Comparison of ENCODE assay signal across 14 cellular contexts in genomic region chr1:35449334-35450008, GRCh38.
DNase-seq lines count a peak whose midpoint lies in the region; ATAC-seq lines count a peak whose summit lies in the region.
"Had no signal": no experiment of that assay in that cellular context is flagged by ENCODE, and none has a peak within 500 bp of the region (broad histone marks: within the 10 kb centered on the region; RNA-seq: fewer than 3 reads in every experiment).

No MANE protein-coding gene starts in this region.

- H3K4me1 ChIP-seq in right cardiac atrium (ENCODE audit: control insufficient read depth, insufficient read depth, low read length): peaks cover 10% of the 10 kb centered on the region

- intact Hi-C loops in right cardiac atrium (cut with DNase I): loop anchor here (2.0 to 10.0 kb wide), 6 partner anchors 93 to 278 kb away; no protein-coding TSS in a partner anchor
- intact Hi-C loops in Right ventricle myocardium inferior (cut with DNase I): loop anchor here (5.0 kb wide), 2 partner anchors 93 to 278 kb away; no protein-coding TSS in a partner anchor

- H3K27me3 Mint-ChIP-seq in activated CD4-positive, alpha-beta T cell treated with anti-CD3 and anti-CD28 coated beads, Interleukin-2, amount 10 ng/mL, durations not matched to agents 7 days and 5 days: no peaks in the 10 kb centered on the region

- H3K4me3 Mint-ChIP-seq in activated CD4-positive, alpha-beta T cell treated with anti-CD3 and anti-CD28 coated beads, Interleukin-2, amount 10 ng/mL, durations not matched to agents 7 days and 5 days: no peak overlapping the region

- CTCF ChIA-PET in activated CD4-positive, alpha-beta T cell treated with anti-CD3 and anti-CD28 coated beads, Interleukin-2, amount 10 ng/mL, durations not matched to agents 7 days and 5 days (lab: Charles Lee): interaction anchor here (1.0 to 3.9 kb wide), 4 partner anchors 8 to 108 kb away, joined by 3 to 37 read pairs (median 5); partner anchors contain the start of genes KIAA0319L and NCDN

- peak overlapping the region; percentile 48 for H3K27ac ChIP-seq in epithelial cell of prostate
- no peak overlapping the region for H3K27ac ChIP-seq in right cardiac atrium (ENCODE audit: low read length)
- H3K27ac ChIP-seq: cardiac muscle cell had no signal

- peaks cover 34% of the 10 kb centered on the region for H3K36me3 Mint-ChIP-seq in activated CD4-positive, alpha-beta T cell treated with anti-CD3 and anti-CD28 coated beads, Interleukin-2, amount 10 ng/mL, durations not matched to agents 7 days and 5 days (ENCODE audit: low read depth)

- H3K4me1 Mint-ChIP-seq in activated CD4-positive, alpha-beta T cell treated with anti-CD3 and anti-CD28 coated beads, Interleukin-2, amount 10 ng/mL, durations not matched to agents 7 days and 5 days: peaks cover 34% of the 10 kb centered on the region

- peak; percentile 92 for DNase-seq in EL
- DNase-seq in SK-MEL-5 (ENCODE audit: low read depth, low spot score): peak; percentile 53
- peak; percentile 89 for DNase-seq in epithelial cell of prostate (ENCODE audit: low read depth, low spot score)
- DNase-seq in skeletal muscle cell (ENCODE audit: low read depth): peak; percentile 91
- no peak for DNase-seq in activated CD4-positive, alpha-beta T cell treated with anti-CD3 and anti-CD28 coated beads, Interleukin-2, amount 10 ng/mL, durations not matched to agents 7 days and 5 days
- DNase-seq in right cardiac atrium: no peak
- no peak for DNase-seq in Right ventricle myocardium inferior (ENCODE audit: missing footprints)
- DNase-seq in NCI-H748 treated with DMSO at 0.1 percent for 48 hours (lab: John Stamatoyannopoulos, UW): no peak
- DNase-seq: DMS153, heart left ventricle, mucosa of descending colon, NCI-H510A, T-helper 2 cell had no signal

- no peaks in the 10 kb centered on the region for H3K27me3 ChIP-seq in right cardiac atrium (ENCODE audit: control insufficient read depth, insufficient read depth)
- H3K27me3 ChIP-seq: cardiac muscle cell, heart left ventricle had no signal

- ATAC-seq in right cardiac atrium (no peak), Right ventricle myocardium inferior (no peak)
- ATAC-seq: heart left ventricle, mucosa of descending colon had no signal

- H3K9me3 Mint-ChIP-seq in activated CD4-positive, alpha-beta T cell treated with anti-CD3 and anti-CD28 coated beads, Interleukin-2, amount 10 ng/mL, durations not matched to agents 7 days and 5 days: no peaks in the 10 kb centered on the region

- in situ Hi-C loops in SK-MEL-5 (cut with HindIII; ENCODE audit: low pct_unique_long_range_greater_than_20kb, low sequenced_read_pairs): no loop called here

- POLR2A ChIA-PET in activated CD4-positive, alpha-beta T cell treated with anti-CD3 and anti-CD28 coated beads, Interleukin-2, amount 10 ng/mL, durations not matched to agents 7 days and 5 days (lab: Charles Lee): no interaction called here

- H3K9me3 ChIP-seq in right cardiac atrium (ENCODE audit: control insufficient read depth, low read length): no peaks in the 10 kb centered on the region
- H3K9me3 ChIP-seq: heart left ventricle, mucosa of descending colon had no signal

- WGBS in right cardiac atrium: 87% methylated on average over 7 of the region's 7 CpGs

- no peak overlapping the region for H3K4me3 ChIP-seq in skeletal muscle cell (ENCODE audit: low read depth, low read length)
- no peak overlapping the region for H3K4me3 ChIP-seq in right cardiac atrium (ENCODE audit: low read length)
- H3K4me3 ChIP-seq: cardiac muscle cell, heart left ventricle, mucosa of descending colon had no signal

- H3K27ac Mint-ChIP-seq in activated CD4-positive, alpha-beta T cell treated with anti-CD3 and anti-CD28 coated beads, Interleukin-2, amount 10 ng/mL, durations not matched to agents 7 days and 5 days: no peak overlapping the region

Comparison
In these comparisons a context has a peak if more than half of its experiments do, and no peak if none do; other contexts are left out.
1. DNase-seq: peak in EL (single experiment), SK-MEL-5 (single experiment), epithelial cell of prostate (single experiment) and skeletal muscle cell (single experiment); none in activated CD4-positive, alpha-beta T cell treated with anti-CD3 and anti-CD28 coated beads, Interleukin-2, amount 10 ng/mL, durations not matched to agents 7 days and 5 days (single experiment), right cardiac atrium (0 of 3), Right ventricle myocardium inferior (single experiment) and NCI-H748 treated with DMSO at 0.1 percent for 48 hours (single experiment).